10 cellular contexts compared by ENCODE assay signal in the genomic region with DNA sequence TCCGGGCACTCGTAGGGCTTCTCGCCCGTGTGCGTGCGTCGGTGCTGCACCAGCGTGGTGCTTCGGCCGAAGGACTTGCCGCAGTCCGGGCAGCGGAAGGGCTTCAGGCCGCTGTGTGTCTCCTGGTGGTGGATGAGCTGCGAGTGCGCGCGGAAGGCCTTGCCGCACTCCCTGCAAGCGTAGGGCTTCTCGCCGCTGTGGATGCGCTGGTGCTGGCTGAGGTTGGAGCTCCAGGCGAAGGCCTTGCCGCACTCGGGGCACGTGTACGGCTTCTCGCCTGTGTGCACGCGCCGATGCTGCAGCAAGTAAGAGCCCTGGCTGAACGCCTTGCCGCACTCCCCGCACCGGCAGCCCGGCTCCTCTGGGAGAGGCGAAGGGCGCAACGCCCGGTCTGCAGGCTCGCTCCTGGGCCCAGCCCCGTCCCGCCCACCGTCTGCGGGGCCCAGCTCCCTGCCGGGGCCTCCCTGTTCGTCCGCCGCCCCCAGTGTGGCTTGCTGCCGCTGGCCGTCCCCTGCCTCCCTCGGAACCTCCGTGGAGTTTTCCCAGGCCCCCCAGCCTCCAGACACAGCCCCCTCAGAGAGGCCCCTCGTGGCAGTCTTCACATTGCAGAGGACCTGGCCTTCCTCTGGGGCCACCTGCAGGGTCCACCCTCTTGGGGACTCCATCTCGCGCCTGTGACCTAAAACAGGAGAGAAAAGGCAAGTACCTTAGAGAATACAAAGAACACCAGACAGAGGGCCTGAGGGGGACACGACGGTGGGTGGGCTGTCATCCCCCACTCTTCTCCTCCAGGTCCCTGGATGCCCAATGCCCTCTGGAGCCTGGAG. TPM values are rescaled to one million over a fixed set of nuclear protein-coding genes. Genes with fewer than 3 reads are reported as not detected.
DNase-seq lines count a peak whose midpoint lies in the region; ATAC-seq lines count a peak whose summit lies in the region.
"Had no signal": no experiment of that assay in that cellular context is flagged by ENCODE, and none has a peak within 500 bp of the region (broad histone marks: within the 10 kb centered on the region; RNA-seq: fewer than 3 reads in every experiment).

No MANE protein-coding gene starts in this region.

- H3K9me3 ChIP-seq in stomach smooth muscle (ENCODE audit: control insufficient read depth in 2 of 2, low read length in 2 of 2), result no peaks in the 10 kb centered on the region

- H3K4me3 ChIP-seq in stomach smooth muscle (ENCODE audit: low read length in 2 of 2), result peak overlapping the region; percentile 31 to 55

- H3K4me3 Mint-ChIP-seq in activated naive CD8-positive, alpha-beta T cell treated with anti-CD3 and anti-CD28 coated beads for 36 hours, result peak overlapping the region; percentile 37

- no peaks in the 10 kb centered on the region for H3K36me3 ChIP-seq in stomach smooth muscle (ENCODE audit: control insufficient read depth in 2 of 2, insufficient read depth in 2 of 2, low read length in 2 of 2)

- peaks cover 20% of the 10 kb centered on the region for H3K4me1 Mint-ChIP-seq in activated naive CD8-positive, alpha-beta T cell treated with anti-CD3 and anti-CD28 coated beads for 36 hours

- H3K36me3 Mint-ChIP-seq in activated naive CD8-positive, alpha-beta T cell treated with anti-CD3 and anti-CD28 coated beads for 36 hours, result peaks cover 3% of the 10 kb centered on the region

- peaks cover 34 to 50% of the 10 kb centered on the region in 2 donors for H3K27me3 ChIP-seq in stomach smooth muscle (ENCODE audit: control insufficient read depth in 1 of 2, insufficient read depth in 2 of 2, low read length in 2 of 2)

- no peaks in the 10 kb centered on the region for H3K9me3 Mint-ChIP-seq in activated naive CD8-positive, alpha-beta T cell treated with anti-CD3 and anti-CD28 coated beads for 36 hours

- no peak overlapping the region for H3K9ac ChIP-seq in stomach smooth muscle (ENCODE audit: low read length in 2 of 2)

- H3K27ac Mint-ChIP-seq in activated naive CD8-positive, alpha-beta T cell treated with anti-CD3 and anti-CD28 coated beads for 36 hours, result no peak overlapping the region

- intact Hi-C loops in left ventricle myocardium superior (cut with micrococcal nuclease), result no loop called here

- peaks cover 13% of the 10 kb centered on the region for H3K4me1 ChIP-seq in stomach smooth muscle (ENCODE audit: control insufficient read depth, insufficient read depth, low read length)

- ATAC-seq in left ventricle myocardium superior, result peak; percentile 2
- no peak for ATAC-seq in GM18502 (IDR thresholded peaks at IDR 0.05; ENCODE audit: poor library complexity, unreplicated experiment)
- no peak for ATAC-seq in HG03025 (IDR thresholded peaks at IDR 0.05; ENCODE audit: low FRiP score, unreplicated experiment)
- ATAC-seq in GM18517 (IDR thresholded peaks at IDR 0.05; ENCODE audit: unreplicated experiment), result no peak

- DNase-seq in DMS79 (lab: John Stamatoyannopoulos, UW) (peak; percentile 7), DMS79 treated with DMSO at 0.1 percent for 48 hours (lab: John Stamatoyannopoulos, UW) (no peak), left ventricle myocardium superior (peak; percentile 35)
- DNase-seq in activated naive CD8-positive, alpha-beta T cell treated with anti-CD3 and anti-CD28 coated beads for 36 hours, result no peak
- DNase-seq: NCI-H187 had no signal

- H3K27me3 Mint-ChIP-seq in activated naive CD8-positive, alpha-beta T cell treated with anti-CD3 and anti-CD28 coated beads for 36 hours, result no peaks in the 10 kb centered on the region

- no peak overlapping the region for H3K27ac ChIP-seq in stomach smooth muscle (ENCODE audit: low read length)
- H3K27ac ChIP-seq: 22Rv1 had no signal

RNA-seq across cellular contexts. Expression of gene A1BG, which starts 3.9 kb away (rescaled TPM):
- total RNA-seq in activated naive CD8-positive, alpha-beta T cell treated with anti-CD3 and anti-CD28 coated beads for 36 hours, result 10 to 100 TPM; 18.7 to 23.2 TPM
- 5.7 TPM for total RNA-seq in left ventricle myocardium superior

RNA-seq across cellular contexts. Expression of gene ZNF497, which starts 5.4 kb away (rescaled TPM):
- total RNA-seq in activated naive CD8-positive, alpha-beta T cell treated with anti-CD3 and anti-CD28 coated beads for 36 hours, result 1 to 10 TPM; 1.5 to 1.7 TPM
- total RNA-seq in left ventricle myocardium superior, result 0.55 TPM

RNA-seq across cellular contexts. Expression of gene ZNF837, which starts 23.6 kb away (rescaled TPM):
- total RNA-seq in activated naive CD8-positive, alpha-beta T cell treated with anti-CD3 and anti-CD28 coated beads for 36 hours, result 1 to 10 TPM; 2.0 to 2.1 TPM
- total RNA-seq in left ventricle myocardium superior, result 0.37 TPM

RNA-seq across cellular contexts. Expression of gene RPS5, which starts 29.9 kb away (rescaled TPM):
- total RNA-seq in activated naive CD8-positive, alpha-beta T cell treated with anti-CD3 and anti-CD28 coated beads for 36 hours, result 1,000 to 10,000 TPM; 1,717 to 1,777 TPM
- total RNA-seq in left ventricle myocardium superior, result 483 TPM

RNA-seq across cellular contexts. Expression of gene ZSCAN22, which starts 30.4 kb away (rescaled TPM):
- total RNA-seq in activated naive CD8-positive, alpha-beta T cell treated with anti-CD3 and anti-CD28 coated beads for 36 hours, result 1 to 10 TPM; 2.8 to 3.2 TPM
- total RNA-seq in left ventricle myocardium superior, result 1.5 TPM

Comparison
In these comparisons a context has a peak if more than half of its experiments do, and no peak if none do; other contexts are left out.
1. DNase-seq: peak in DMS79 (single experiment) and left ventricle myocardium superior (single experiment); none in DMS79 treated with DMSO at 0.1 percent for 48 hours (single experiment) and activated naive CD8-positive, alpha-beta T cell treated with anti-CD3 and anti-CD28 coated beads for 36 hours (single experiment).